Comparison of ENCODE assay signal across 6 cellular contexts in the genomic region with DNA sequence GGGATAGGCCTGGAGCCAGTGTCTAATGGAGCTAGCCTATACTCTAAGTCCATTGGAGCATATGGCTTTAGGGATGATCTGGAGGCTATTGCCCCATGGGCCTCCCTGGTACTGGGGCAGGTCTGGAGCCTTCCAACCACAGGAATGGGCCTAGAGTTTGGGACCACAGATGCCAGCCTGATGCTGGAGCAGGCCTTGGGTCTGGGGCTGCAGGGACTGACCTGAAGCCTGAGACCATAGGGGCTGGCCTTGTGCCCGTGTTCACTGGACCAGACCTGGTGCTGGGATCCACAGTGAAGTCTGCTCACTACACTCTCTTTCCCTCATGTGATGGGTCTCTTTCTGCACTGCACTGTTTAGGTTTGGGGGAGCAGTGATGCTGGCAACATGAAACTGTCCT.
"Had no signal": no experiment of that assay in that cellular context is flagged by ENCODE, and none has a peak within 500 bp of the region (broad histone marks: within the 10 kb centered on the region; RNA-seq: fewer than 3 reads in every experiment).

No MANE protein-coding gene starts in this region.

- H3K4me3 ChIP-seq: GM23338 had no signal

- H3K27ac Mint-ChIP-seq: GM23338, IgD-negative memory B cell had no signal

- DNase-seq: H7, HCEC 1CT, KBM-7 had no signal

- H3K4me3 Mint-ChIP-seq: GM23338, IgD-negative memory B cell had no signal

- FAIRE-seq: HTR-8/SVneo had no signal

- H3K36me3 Mint-ChIP-seq: IgD-negative memory B cell had no signal

- H3K4me1 Mint-ChIP-seq: GM23338, IgD-negative memory B cell had no signal

- H2AFZ ChIP-seq: GM23338 had no signal

- ATAC-seq: GM23338 had no signal

- H3K4me2 ChIP-seq: GM23338 had no signal
